ENCODE assay signal across 16 cellular contexts in the genomic region with DNA sequence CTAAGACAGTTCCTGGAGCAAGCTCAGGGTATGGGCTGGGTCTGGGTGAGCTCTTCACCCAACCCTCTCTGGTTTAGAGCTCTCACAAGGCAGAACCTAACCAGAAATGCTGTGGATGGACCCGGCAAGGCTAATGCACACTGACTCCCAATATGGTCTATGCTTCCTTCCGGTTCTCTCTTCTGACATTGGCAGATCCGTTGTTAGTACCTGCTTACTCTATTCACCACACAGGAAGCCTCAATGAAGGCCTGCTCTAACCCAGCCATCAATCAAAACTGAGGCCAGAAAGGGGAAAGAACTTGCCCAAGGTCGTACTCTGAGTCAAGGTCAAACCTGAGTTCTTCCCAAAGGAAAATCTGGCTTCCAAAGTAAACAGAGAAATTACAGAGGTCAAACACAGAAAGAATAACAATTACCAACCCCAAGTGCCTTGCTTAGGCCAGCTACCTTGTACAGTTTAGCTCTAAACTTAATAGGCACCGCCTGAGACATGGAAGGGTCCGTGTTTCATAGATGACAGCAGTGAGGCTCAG. TPM values are rescaled to one million over a fixed set of nuclear protein-coding genes. Genes with fewer than 3 reads are reported as not detected.
DNase-seq lines count a peak whose midpoint lies in the region; ATAC-seq, FAIRE-seq and TF ChIP-seq lines count a peak whose summit lies in the region.
"Had no signal": no experiment of that assay in that cellular context is flagged by ENCODE, and none has a peak within 500 bp of the region (broad histone marks: within the 10 kb centered on the region; RNA-seq: fewer than 3 reads in every experiment).

No MANE protein-coding gene starts in this region.

- no peak for TF ChIP-seq CTCF in activated CD8-positive, alpha-beta T cell treated with anti-CD3 and anti-CD28 coated beads for 36 hours (IDR thresholded peaks at IDR 0.05)

- intact Hi-C loops in activated CD8-positive, alpha-beta T cell treated with anti-CD3 and anti-CD28 coated beads for 36 hours (cut with micrococcal nuclease): no loop called here

- no peaks in the 10 kb centered on the region for H3K36me3 Mint-ChIP-seq in activated naive CD4-positive, alpha-beta T cell treated with anti-CD3 and anti-CD28 coated beads, Interleukin-2, amount 50 U/mL, for 24 hours
- H3K36me3 Mint-ChIP-seq in activated CD8-positive, alpha-beta T cell treated with anti-CD3 and anti-CD28 coated beads for 36 hours (ENCODE audit: low read depth): no peaks in the 10 kb centered on the region
- H3K36me3 Mint-ChIP-seq in stimulated activated naive B cell treated with anti-CD40 and anti-IgM and Interleukin-4, amounts not matched to agents 10 μg/mL and 1 μg/mL and 100 μg/mL, for 72 hours: no peaks in the 10 kb centered on the region
- H3K36me3 Mint-ChIP-seq in activated CD4-positive, alpha-beta memory T cell treated with anti-CD3 and anti-CD28 coated beads, Interleukin-2, amount 10 ng/mL, durations not matched to agents 7 days and 5 days (ENCODE audit: low read depth): no peaks in the 10 kb centered on the region
- H3K36me3 Mint-ChIP-seq: neural progenitor cell had no signal

- H3K27ac Mint-ChIP-seq in activated naive CD4-positive, alpha-beta T cell treated with anti-CD3 and anti-CD28 coated beads, Interleukin-2, amount 50 U/mL, for 24 hours: peak overlapping the region; percentile 69
- no peak overlapping the region for H3K27ac Mint-ChIP-seq in activated CD8-positive, alpha-beta T cell treated with anti-CD3 and anti-CD28 coated beads for 36 hours
- H3K27ac Mint-ChIP-seq in stimulated activated naive B cell treated with anti-CD40 and anti-IgM and Interleukin-4, amounts not matched to agents 10 μg/mL and 1 μg/mL and 100 μg/mL, for 72 hours: no peak overlapping the region
- H3K27ac Mint-ChIP-seq in activated CD4-positive, alpha-beta memory T cell treated with anti-CD3 and anti-CD28 coated beads, Interleukin-2, amount 10 ng/mL, durations not matched to agents 7 days and 5 days: no peak overlapping the region
- H3K27ac Mint-ChIP-seq: neural progenitor cell; T-helper 2 cell treated with Interferon-gamma antibody and Interleukin-4, amounts not matched to agents 5 μg/mL and 100 μg/mL, for 36 hours had no signal

- CTCF ChIA-PET in activated CD8-positive, alpha-beta T cell treated with anti-CD3 and anti-CD28 coated beads for 36 hours (lab: Charles Lee): interaction anchor here (0.9 to 3.9 kb wide), 5 partner anchors 28 to 228 kb away, joined by 3 to 20 read pairs (median 12); no protein-coding TSS in a partner anchor
- CTCF ChIA-PET in activated CD4-positive, alpha-beta memory T cell treated with anti-CD3 and anti-CD28 coated beads, Interleukin-2, amount 10 ng/mL, durations not matched to agents 7 days and 5 days (lab: Charles Lee): interaction anchor here (1.0 to 4.3 kb wide), 5 partner anchors 28 to 219 kb away, joined by 3 to 54 read pairs (median 4); no protein-coding TSS in a partner anchor

- H3K9me3 Mint-ChIP-seq in activated naive CD4-positive, alpha-beta T cell treated with anti-CD3 and anti-CD28 coated beads, Interleukin-2, amount 50 U/mL, for 24 hours: no peaks in the 10 kb centered on the region
- H3K9me3 Mint-ChIP-seq in activated CD8-positive, alpha-beta T cell treated with anti-CD3 and anti-CD28 coated beads for 36 hours: no peaks in the 10 kb centered on the region
- no peaks in the 10 kb centered on the region for H3K9me3 Mint-ChIP-seq in stimulated activated naive B cell treated with anti-CD40 and anti-IgM and Interleukin-4, amounts not matched to agents 10 μg/mL and 1 μg/mL and 100 μg/mL, for 72 hours
- no peaks in the 10 kb centered on the region for H3K9me3 Mint-ChIP-seq in activated CD4-positive, alpha-beta memory T cell treated with anti-CD3 and anti-CD28 coated beads, Interleukin-2, amount 10 ng/mL, durations not matched to agents 7 days and 5 days
- H3K9me3 Mint-ChIP-seq: neural progenitor cell; T-helper 2 cell treated with Interferon-gamma antibody and Interleukin-4, amounts not matched to agents 5 μg/mL and 100 μg/mL, for 36 hours had no signal

- no peak for DNase-seq in activated naive CD4-positive, alpha-beta T cell treated with Interleukin-2 at 50 U/mL for 16 hours
- no peak for DNase-seq in activated CD8-positive, alpha-beta T cell treated with anti-CD3 and anti-CD28 coated beads for 36 hours
- DNase-seq in stimulated activated naive B cell treated with anti-CD40 and anti-IgM and Interleukin-4, amounts not matched to agents 10 μg/mL and 1 μg/mL and 100 μg/mL, for 72 hours: no peak
- no peak for DNase-seq in activated CD4-positive, alpha-beta memory T cell treated with anti-CD3 and anti-CD28 coated beads, Interleukin-2, amount 10 ng/mL, durations not matched to agents 7 days and 5 days
- no peak for DNase-seq in RPMI8226
- DNase-seq in RCC 7860 (ENCODE audit: low spot score): no peak
- DNase-seq: activated T-cell treated with anti-CD3 and anti-CD28 coated beads, Interleukin-2, amount 50 U/mL, for 48 hours; amniotic stem cell; IMR-90; NCI-H1417 treated with DMSO at 0.1 percent for 48 hours had no signal

- no peak overlapping the region for H3K4me3 Mint-ChIP-seq in activated naive CD4-positive, alpha-beta T cell treated with anti-CD3 and anti-CD28 coated beads, Interleukin-2, amount 50 U/mL, for 24 hours
- H3K4me3 Mint-ChIP-seq in activated CD8-positive, alpha-beta T cell treated with anti-CD3 and anti-CD28 coated beads for 36 hours: no peak overlapping the region
- no peak overlapping the region for H3K4me3 Mint-ChIP-seq in stimulated activated naive B cell treated with anti-CD40 and anti-IgM and Interleukin-4, amounts not matched to agents 10 μg/mL and 1 μg/mL and 100 μg/mL, for 72 hours
- H3K4me3 Mint-ChIP-seq in activated CD4-positive, alpha-beta memory T cell treated with anti-CD3 and anti-CD28 coated beads, Interleukin-2, amount 10 ng/mL, durations not matched to agents 7 days and 5 days: no peak overlapping the region
- H3K4me3 Mint-ChIP-seq: neural progenitor cell; T-helper 2 cell treated with Interferon-gamma antibody and Interleukin-4, amounts not matched to agents 5 μg/mL and 100 μg/mL, for 36 hours had no signal

- POLR2A ChIA-PET in activated CD8-positive, alpha-beta T cell treated with anti-CD3 and anti-CD28 coated beads for 36 hours (lab: Charles Lee): no interaction called here
- POLR2A ChIA-PET in activated CD4-positive, alpha-beta memory T cell treated with anti-CD3 and anti-CD28 coated beads, Interleukin-2, amount 10 ng/mL, durations not matched to agents 7 days and 5 days (lab: Charles Lee): interaction anchor here (0.9 to 1.2 kb wide), 2 partner anchors 9 to 52 kb away, joined by 3 read pairs; no protein-coding TSS in a partner anchor

- H3K27me3 Mint-ChIP-seq in activated naive CD4-positive, alpha-beta T cell treated with anti-CD3 and anti-CD28 coated beads, Interleukin-2, amount 50 U/mL, for 24 hours: no peaks in the 10 kb centered on the region
- H3K27me3 Mint-ChIP-seq in activated CD8-positive, alpha-beta T cell treated with anti-CD3 and anti-CD28 coated beads for 36 hours: no peaks in the 10 kb centered on the region
- peaks cover 0 to 7% of the 10 kb centered on the region in 2 donors for H3K27me3 Mint-ChIP-seq in stimulated activated naive B cell treated with anti-CD40 and anti-IgM and Interleukin-4, amounts not matched to agents 10 μg/mL and 1 μg/mL and 100 μg/mL, for 72 hours
- H3K27me3 Mint-ChIP-seq in activated CD4-positive, alpha-beta memory T cell treated with anti-CD3 and anti-CD28 coated beads, Interleukin-2, amount 10 ng/mL, durations not matched to agents 7 days and 5 days: no peaks in the 10 kb centered on the region

- FAIRE-seq in RCC 7860 (lab: Jason Lieb, UNC): no peak
- FAIRE-seq: D721Med had no signal

- peak; percentile 81 for ATAC-seq in HG02938 (IDR thresholded peaks at IDR 0.05; ENCODE audit: unreplicated experiment)
- peak; percentile 80 for ATAC-seq in activated CD8-positive, alpha-beta T cell treated with anti-CD3 and anti-CD28 coated beads for 36 hours
- ATAC-seq in stimulated activated naive B cell treated with anti-CD40 and anti-IgM and Interleukin-4, amounts not matched to agents 10 μg/mL and 1 μg/mL and 100 μg/mL, for 72 hours (replicated peaks): peak; percentile 29 to 54
- ATAC-seq: upper lobe of right lung had no signal

- H3K4me1 Mint-ChIP-seq in activated naive CD4-positive, alpha-beta T cell treated with anti-CD3 and anti-CD28 coated beads, Interleukin-2, amount 50 U/mL, for 24 hours: peaks cover 3% of the 10 kb centered on the region
- peaks cover 4% of the 10 kb centered on the region for H3K4me1 Mint-ChIP-seq in activated CD8-positive, alpha-beta T cell treated with anti-CD3 and anti-CD28 coated beads for 36 hours (ENCODE audit: low read depth)
- peaks cover 0 to 2% of the 10 kb centered on the region in 2 donors for H3K4me1 Mint-ChIP-seq in stimulated activated naive B cell treated with anti-CD40 and anti-IgM and Interleukin-4, amounts not matched to agents 10 μg/mL and 1 μg/mL and 100 μg/mL, for 72 hours
- peaks cover 8% of the 10 kb centered on the region for H3K4me1 Mint-ChIP-seq in activated CD4-positive, alpha-beta memory T cell treated with anti-CD3 and anti-CD28 coated beads, Interleukin-2, amount 10 ng/mL, durations not matched to agents 7 days and 5 days

RNA-seq across cellular contexts. Expression of a gene that starts 46.0 kb away (rescaled TPM):
- total RNA-seq in activated CD8-positive, alpha-beta T cell treated with anti-CD3 and anti-CD28 coated beads for 36 hours: 100 to 1,000 TPM; 166 to 167 TPM
- total RNA-seq in activated CD4-positive, alpha-beta memory T cell treated with anti-CD3 and anti-CD28 coated beads, Interleukin-2, amount 10 ng/mL, durations not matched to agents 7 days and 5 days: 100 to 1,000 TPM; 350 to 355 TPM
